In genomic region chr10:83373659-83374058, GRCh38 we compare ENCODE assay signal across 9 cellular contexts.
A peak's percentile ranks its signal among the peaks of the same experiment; 100 is the strongest.
DNase-seq lines count a peak whose midpoint lies in the region; ATAC-seq and TF ChIP-seq lines count a peak whose summit lies in the region.
"Had no signal": no experiment of that assay in that cellular context is flagged by ENCODE, and none has a peak within 500 bp of the region (broad histone marks: within the 10 kb centered on the region; RNA-seq: fewer than 3 reads in every experiment).

No MANE protein-coding gene starts in this region.

- H3K4me3 ChIP-seq in Loucy (ENCODE audit: low read length, poor library complexity, severe bottlenecking): no peak overlapping the region
- no peak overlapping the region for H3K4me3 ChIP-seq in kidney epithelial cell (ENCODE audit: low read depth, low read length)

- H3K9me3 Mint-ChIP-seq in WTC11: no peaks in the 10 kb centered on the region
- peaks cover 9% of the 10 kb centered on the region for H3K9me3 Mint-ChIP-seq in activated T-cell treated with anti-CD3 and anti-CD28 coated beads, Interleukin-2, amount 50 U/mL, for 4 hours

- peak overlapping the region; percentile 58; the same call in 1 of the 2 replicates for H2AFZ ChIP-seq in Loucy (ENCODE audit: low read length)

- H3K36me3 Mint-ChIP-seq in WTC11: no peaks in the 10 kb centered on the region
- H3K36me3 Mint-ChIP-seq in activated T-cell treated with anti-CD3 and anti-CD28 coated beads, Interleukin-2, amount 50 U/mL, for 4 hours (ENCODE audit: insufficient read depth): no peaks in the 10 kb centered on the region

- H3K4me1 Mint-ChIP-seq in WTC11: peaks cover 7% of the 10 kb centered on the region
- H3K4me1 Mint-ChIP-seq in activated T-cell treated with anti-CD3 and anti-CD28 coated beads, Interleukin-2, amount 50 U/mL, for 4 hours (ENCODE audit: low read depth): no peaks in the 10 kb centered on the region
- H3K4me1 Mint-ChIP-seq: activated B cell treated with CpG ODN at 0.5 μM for 24 hours had no signal

- H3K27me3 Mint-ChIP-seq in WTC11 (ENCODE audit: low read depth): no peaks in the 10 kb centered on the region
- no peaks in the 10 kb centered on the region for H3K27me3 Mint-ChIP-seq in activated T-cell treated with anti-CD3 and anti-CD28 coated beads, Interleukin-2, amount 50 U/mL, for 4 hours (ENCODE audit: low read depth)
- H3K27me3 Mint-ChIP-seq: activated B cell treated with CpG ODN at 0.5 μM for 24 hours had no signal

- TF ChIP-seq CTCF in Loucy (conservative IDR thresholded peaks at IDR 0.05; ENCODE audit: low read length) (peak; percentile 49), WTC11 (IDR thresholded peaks at IDR 0.05) (peak; percentile 35; the same call in 1 of the 2 replicates), kidney epithelial cell (IDR thresholded peaks at IDR 0.05; ENCODE audit: insufficient read depth, low read length, poor library complexity, severe bottlenecking) (peak; percentile 35)

- H3K4me1 ChIP-seq in Loucy (ENCODE audit: insufficient read depth, low read length, poor library complexity, severe bottlenecking): no peaks in the 10 kb centered on the region

- no peaks in the 10 kb centered on the region for H3K9me2 ChIP-seq in Loucy (replicated peaks; ENCODE audit: low read depth, low read length)

- no peak overlapping the region for H3K4me3 Mint-ChIP-seq in WTC11
- H3K4me3 Mint-ChIP-seq in activated T-cell treated with anti-CD3 and anti-CD28 coated beads, Interleukin-2, amount 50 U/mL, for 4 hours: no peak overlapping the region
- H3K4me3 Mint-ChIP-seq: activated B cell treated with CpG ODN at 0.5 μM for 24 hours had no signal

- DNase-seq in ELF-1 (ENCODE audit: low read depth, low spot score): peak; percentile 32
- peak; percentile 53 for DNase-seq in WTC11 (ENCODE audit: low spot score)
- DNase-seq in kidney epithelial cell (ENCODE audit: low read depth): no peak
- no peak for DNase-seq in caudate nucleus (lab: John Stamatoyannopoulos, UW)
- no peak for DNase-seq in activated T-cell treated with anti-CD3 and anti-CD28 coated beads, Interleukin-2, amount 50 U/mL, for 4 hours
- no peak for DNase-seq in cerebellum (ENCODE audit: low spot score)
- DNase-seq in stimulated activated naive CD4-positive, alpha-beta T cell (lab: John Stamatoyannopoulos, UW): no peak
- DNase-seq: activated B cell treated with CpG ODN at 0.5 μM for 24 hours had no signal

- no peaks in the 10 kb centered on the region for H3K79me2 ChIP-seq in Loucy (ENCODE audit: insufficient read depth, low read length)

- no peak overlapping the region for H3K4me2 ChIP-seq in Loucy (ENCODE audit: low read depth, low read length, poor library complexity, severe bottlenecking)

- H3K27me3 ChIP-seq in Loucy (ENCODE audit: insufficient read depth, low read length, poor library complexity, severe bottlenecking) (no peaks in the 10 kb centered on the region), kidney epithelial cell (ENCODE audit: control insufficient read depth, insufficient read depth, low read length) (no peaks in the 10 kb centered on the region)

- H4K20me1 ChIP-seq in Loucy (ENCODE audit: insufficient read depth, low read length, poor library complexity, severe bottlenecking): no peaks in the 10 kb centered on the region

- no peak overlapping the region for H3K27ac ChIP-seq in caudate nucleus (ENCODE audit: low read depth, low read length)

- peak; percentile 82 for ATAC-seq in WTC11
- ATAC-seq in activated T-cell treated with anti-CD3 and anti-CD28 coated beads, Interleukin-2, amount 50 U/mL, for 4 hours: no peak

- no peaks in the 10 kb centered on the region for H3F3A ChIP-seq in Loucy (ENCODE audit: low read depth)

- CTCF ChIA-PET in WTC11 (lab: Charles Lee): no interaction called here

- no peaks in the 10 kb centered on the region for H3K36me3 ChIP-seq in Loucy (ENCODE audit: insufficient read depth, low read length)
- H3K36me3 ChIP-seq in kidney epithelial cell (ENCODE audit: control insufficient read depth, insufficient read depth, low read length): no peaks in the 10 kb centered on the region

- no peak overlapping the region for H3K9ac ChIP-seq in Loucy (ENCODE audit: low read depth, low read length, poor library complexity, severe bottlenecking)

- no peaks in the 10 kb centered on the region for H3K9me3 ChIP-seq in Loucy (ENCODE audit: insufficient read depth, low read depth, low read length)

- no peak overlapping the region for H3K27ac Mint-ChIP-seq in WTC11
- H3K27ac Mint-ChIP-seq: activated B cell treated with CpG ODN at 0.5 μM for 24 hours had no signal

- POLR2A ChIA-PET in WTC11 (lab: Charles Lee): no interaction called here

TF ChIP-seq in WTC11, 78 proteins besides CTCF, POLR2A, EP300 and RAD21:
- TF ChIP-seq TP53 (CRISPR knock-in tag; IDR thresholded peaks at IDR 0.05): no peak
- TF ChIP-seq, protein P1, sequence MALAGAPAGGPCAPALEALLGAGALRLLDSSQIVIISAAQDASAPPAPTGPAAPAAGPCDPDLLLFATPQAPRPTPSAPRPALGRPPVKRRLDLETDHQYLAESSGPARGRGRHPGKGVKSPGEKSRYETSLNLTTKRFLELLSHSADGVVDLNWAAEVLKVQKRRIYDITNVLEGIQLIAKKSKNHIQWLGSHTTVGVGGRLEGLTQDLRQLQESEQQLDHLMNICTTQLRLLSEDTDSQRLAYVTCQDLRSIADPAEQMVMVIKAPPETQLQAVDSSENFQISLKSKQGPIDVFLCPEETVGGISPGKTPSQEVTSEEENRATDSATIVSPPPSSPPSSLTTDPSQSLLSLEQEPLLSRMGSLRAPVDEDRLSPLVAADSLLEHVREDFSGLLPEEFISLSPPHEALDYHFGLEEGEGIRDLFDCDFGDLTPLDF (CRISPR knock-in tag; IDR thresholded peaks at IDR 0.05): no peak

Comparison
In these comparisons a context has a peak if more than half of its experiments do, and no peak if none do; other contexts are left out.
1. DNase-seq: peak in ELF-1 (single experiment) and WTC11 (single experiment); none in kidney epithelial cell (single experiment), caudate nucleus (0 of 61), activated T-cell treated with anti-CD3 and anti-CD28 coated beads, Interleukin-2, amount 50 U/mL, for 4 hours (single experiment), cerebellum (single experiment) and stimulated activated naive CD4-positive, alpha-beta T cell (0 of 6).
2. Peak in every context shown above with its lines, with median percentiles within 50 percentile points of each other: CTCF ChIP-seq.